Comparison of ENCODE assay signal across 17 cellular contexts in the genomic region with DNA sequence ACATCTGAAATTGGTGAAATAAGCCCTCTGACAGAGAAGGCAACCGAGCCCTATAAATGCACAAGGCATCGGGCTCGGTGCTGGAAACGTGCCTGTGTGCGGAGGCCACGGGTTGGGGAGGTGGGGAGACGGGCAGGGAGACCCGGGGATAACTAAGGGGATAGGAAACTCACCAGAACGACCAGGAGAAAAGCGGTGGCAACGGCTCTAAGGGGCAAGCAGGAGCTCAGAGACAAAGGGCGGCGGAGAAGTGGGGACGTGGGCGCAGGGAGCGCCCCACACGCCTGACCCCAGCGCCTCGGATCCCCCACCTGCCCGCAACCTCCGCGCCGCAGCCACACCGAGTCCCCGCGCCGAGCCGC. TPM values are rescaled to one million over a fixed set of nuclear protein-coding genes. Genes with fewer than 3 reads are reported as not detected.
DNase-seq lines count a peak whose midpoint lies in the region; ATAC-seq and TF ChIP-seq lines count a peak whose summit lies in the region.
"Had no signal": no experiment of that assay in that cellular context is flagged by ENCODE, and none has a peak within 500 bp of the region (broad histone marks: within the 10 kb centered on the region; RNA-seq: fewer than 3 reads in every experiment).

No MANE protein-coding gene starts in this region.

- no peak for TF ChIP-seq EP300 in tibial nerve (IDR thresholded peaks at IDR 0.05)

- no peak for DNase-seq in activated B cell treated with CpG ODN at 0.5 μM for 24 hours
- no peak for DNase-seq in prostate gland (ENCODE audit: low spot score)
- no peak for DNase-seq in GDM1 (lab: John Stamatoyannopoulos, UW)
- DNase-seq in effector CD8-positive, alpha-beta T cell (lab: John Stamatoyannopoulos, UW) = no peak
- no peak for DNase-seq in tibial nerve (ENCODE audit: low spot score in 2 of 2)
- DNase-seq in SW 1271 (lab: John Stamatoyannopoulos, UW) = no peak
- DNase-seq: NCI-H446 treated with DMSO at 0.1 percent for 48 hours; stimulated activated CD4-positive, alpha-beta T cell treated with anti-CD3 and anti-CD28 coated beads, Interleukin-4, amount 100 ng/mL, for 24 hours; stimulated activated naive CD4-positive, alpha-beta T cell treated with Interleukin-2 at 50 U/mL for 16 hours; T-helper 1 cell had no signal

- H3K36me3 ChIP-seq in ES-I3 (ENCODE audit: insufficient read depth, low read length) (no peaks in the 10 kb centered on the region), iPS-15b (ENCODE audit: control insufficient read depth, insufficient read depth, low read length) (no peaks in the 10 kb centered on the region), prostate gland (no peaks in the 10 kb centered on the region), tibial nerve (no peaks in the 10 kb centered on the region)
- H3K36me3 ChIP-seq: ascending aorta had no signal

- peak overlapping the region; percentile 66 for H3K4me3 Mint-ChIP-seq in activated B cell treated with CpG ODN at 0.5 μM for 24 hours
- H3K4me3 Mint-ChIP-seq: activated CD4-positive, alpha-beta T cell treated with anti-CD3 and anti-CD28 coated beads for 36 hours had no signal

- 2% methylated on average over 22 of the region's 28 CpGs for WGBS in prostate gland
- WGBS in tibial nerve, 2 donors = 1 to 2% methylated on average over 15 to 28 of the region's 28 CpGs

- H3K4me3 ChIP-seq in iPS-15b (ENCODE audit: low read depth, low read length) (peak overlapping the region; percentile 69), prostate gland (peak overlapping the region; percentile 19 to 37), tibial nerve (no peak overlapping the region)
- H3K4me3 ChIP-seq: ascending aorta had no signal

- H3K9ac ChIP-seq in ES-I3 (ENCODE audit: low read depth, low read length) (peak overlapping the region; percentile 70), iPS-15b (ENCODE audit: low read depth, low read length) (no peak overlapping the region)

- POLR2A ChIA-PET in activated B cell treated with CpG ODN at 0.5 μM for 24 hours (lab: Charles Lee) = no interaction called here

- H3K27ac ChIP-seq in prostate gland = no peak overlapping the region
- no peak overlapping the region for H3K27ac ChIP-seq in tibial nerve
- H3K27ac ChIP-seq: ascending aorta had no signal

- peaks cover 46% of the 10 kb centered on the region for H3K27me3 Mint-ChIP-seq in activated B cell treated with CpG ODN at 0.5 μM for 24 hours

- no peak overlapping the region for H3K27ac Mint-ChIP-seq in activated B cell treated with CpG ODN at 0.5 μM for 24 hours
- H3K27ac Mint-ChIP-seq: activated CD4-positive, alpha-beta T cell treated with anti-CD3 and anti-CD28 coated beads for 36 hours had no signal

- H3K27me3 ChIP-seq in iPS-15b (ENCODE audit: control insufficient read depth, insufficient read depth, low read length) (peaks cover 24% of the 10 kb centered on the region), prostate gland (replicated peaks; ENCODE audit: insufficient read depth) (no peaks in the 10 kb centered on the region), tibial nerve (peaks cover 0 to 45% of the 10 kb centered on the region in 2 donors)
- H3K27me3 ChIP-seq: ascending aorta had no signal

- no peaks in the 10 kb centered on the region for H3K9me3 ChIP-seq in ES-I3 (ENCODE audit: control insufficient read depth, insufficient read depth, low read length)
- no peaks in the 10 kb centered on the region for H3K9me3 ChIP-seq in iPS-15b (ENCODE audit: control insufficient read depth, insufficient read depth, low read length)
- H3K9me3 ChIP-seq in prostate gland = no peaks in the 10 kb centered on the region
- peaks cover 0 to 14% (median 0%) of the 10 kb centered on the region in 4 donors for H3K9me3 ChIP-seq in tibial nerve
- H3K9me3 ChIP-seq: ascending aorta had no signal

- TF ChIP-seq POLR2A in prostate gland (IDR thresholded peaks at IDR 0.05) = no peak
- no peak for TF ChIP-seq POLR2A in tibial nerve (IDR thresholded peaks at IDR 0.05)

- no peak for TF ChIP-seq CTCF in activated B cell treated with CpG ODN at 0.5 μM for 24 hours (IDR thresholded peaks at IDR 0.05)
- TF ChIP-seq CTCF in prostate gland (IDR thresholded peaks at IDR 0.05) = no peak
- TF ChIP-seq CTCF in tibial nerve (IDR thresholded peaks at IDR 0.05) = no peak

- intact Hi-C loops in activated B cell treated with CpG ODN at 0.5 μM for 24 hours (cut with micrococcal nuclease) (no loop called here), prostate gland (cut with DNase I) (no loop called here)

- CTCF ChIA-PET in activated B cell treated with CpG ODN at 0.5 μM for 24 hours (lab: Charles Lee) = no interaction called here

- peaks cover 6% of the 10 kb centered on the region for H3K4me1 Mint-ChIP-seq in activated B cell treated with CpG ODN at 0.5 μM for 24 hours

- H3K9me3 Mint-ChIP-seq in activated B cell treated with CpG ODN at 0.5 μM for 24 hours = no peaks in the 10 kb centered on the region

- H3K36me3 Mint-ChIP-seq in activated B cell treated with CpG ODN at 0.5 μM for 24 hours (ENCODE audit: low read depth) = no peaks in the 10 kb centered on the region

- no peak for ATAC-seq in activated B cell treated with CpG ODN at 0.5 μM for 24 hours (ENCODE audit: low read depth)
- ATAC-seq: activated CD4-positive, alpha-beta T cell treated with anti-CD3 and anti-CD28 coated beads for 36 hours had no signal

- H3K4me1 ChIP-seq in ES-I3 (ENCODE audit: insufficient read depth, low read length) (peaks cover 4% of the 10 kb centered on the region; the same call in 1 of the 2 replicates), iPS-15b (ENCODE audit: control insufficient read depth, insufficient read depth, low read length) (no peaks in the 10 kb centered on the region), prostate gland (replicated peaks) (no peaks in the 10 kb centered on the region), tibial nerve (peaks cover 0 to 4% (median 0%) of the 10 kb centered on the region in 4 donors)
- H3K4me1 ChIP-seq: ascending aorta had no signal

RNA-seq across cellular contexts. Expression of gene SLC1A6, which starts 0.5 kb away (rescaled TPM):
- not detected in 2 replicates for total RNA-seq in activated B cell treated with CpG ODN at 0.5 μM for 24 hours
- total RNA-seq in prostate gland = 100 to 1,000 TPM in 1 of 2 donors, under 1 TPM in 1; 0.41 to 255 TPM
- not detected for total RNA-seq in tibial nerve
- total RNA-seq: activated CD4-positive, alpha-beta T cell treated with anti-CD3 and anti-CD28 coated beads for 36 hours; ascending aorta; HT-29; lung microvascular endothelial cell; pulmonary artery endothelial cell had no signal

RNA-seq across cellular contexts. Expression of gene OR7C2, which starts 37.8 kb away (rescaled TPM):
- not detected in 2 replicates for total RNA-seq in activated B cell treated with CpG ODN at 0.5 μM for 24 hours
- total RNA-seq in prostate gland = not detected
- not detected for total RNA-seq in tibial nerve
- total RNA-seq: activated CD4-positive, alpha-beta T cell treated with anti-CD3 and anti-CD28 coated beads for 36 hours; ascending aorta; HT-29; lung microvascular endothelial cell; pulmonary artery endothelial cell had no signal

Comparison
In these comparisons a context has a peak if more than half of its experiments do, and no peak if none do; other contexts are left out.
1. H3K4me3 ChIP-seq: peak in iPS-15b (single experiment) and prostate gland (2 of 2); none in tibial nerve (0 of 4).